In the genomic region with DNA sequence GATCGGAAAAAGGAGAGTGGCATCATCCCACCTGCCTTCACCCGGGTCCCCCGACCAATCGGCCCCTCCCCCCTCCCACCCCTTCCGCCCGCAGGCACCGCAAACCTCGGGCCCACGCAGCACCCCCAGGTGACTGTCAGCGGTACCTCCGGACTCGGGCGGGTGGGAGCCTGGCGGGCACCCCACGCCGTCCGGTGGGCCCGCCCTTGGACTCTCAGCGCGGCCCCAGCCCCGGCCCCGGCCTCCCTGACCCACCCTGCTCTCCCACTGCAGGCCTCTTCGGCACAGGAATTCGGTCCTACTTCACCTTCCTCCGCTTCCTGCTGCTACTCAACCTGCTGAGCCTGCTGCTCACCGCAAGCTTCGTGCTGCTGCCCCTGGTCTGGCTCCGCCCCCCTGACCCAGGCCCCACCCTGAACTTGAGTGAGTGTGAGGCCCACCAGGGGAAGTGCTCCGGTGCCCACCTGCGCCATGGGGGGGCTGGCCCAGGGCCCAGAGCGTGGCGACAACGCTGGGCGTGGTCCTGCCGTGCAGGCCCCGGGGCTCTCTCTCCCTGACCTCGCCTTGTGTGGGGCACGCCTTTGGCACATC, we compare ENCODE assay signal across 1 cellular context.
TF ChIP-seq lines count a peak whose summit lies in the region.

No MANE protein-coding gene starts in this region.

TF ChIP-seq in SK-N-SH, 30 proteins besides CTCF, POLR2A, EP300 and RAD21 (continued from another document):
- TF ChIP-seq, protein P1, sequence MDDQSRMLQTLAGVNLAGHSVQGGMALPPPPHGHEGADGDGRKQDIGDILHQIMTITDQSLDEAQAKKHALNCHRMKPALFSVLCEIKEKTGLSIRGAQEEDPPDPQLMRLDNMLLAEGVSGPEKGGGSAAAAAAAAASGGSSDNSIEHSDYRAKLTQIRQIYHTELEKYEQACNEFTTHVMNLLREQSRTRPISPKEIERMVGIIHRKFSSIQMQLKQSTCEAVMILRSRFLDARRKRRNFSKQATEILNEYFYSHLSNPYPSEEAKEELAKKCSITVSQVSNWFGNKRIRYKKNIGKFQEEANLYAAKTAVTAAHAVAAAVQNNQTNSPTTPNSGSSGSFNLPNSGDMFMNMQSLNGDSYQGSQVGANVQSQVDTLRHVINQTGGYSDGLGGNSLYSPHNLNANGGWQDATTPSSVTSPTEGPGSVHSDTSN (IDR thresholded peaks at IDR 0.05) = no peak
- TF ChIP-seq POLR2AphosphoS5 (IDR thresholded peaks at IDR 0.05; ENCODE audit: low read depth, low read length) = no peak
- TF ChIP-seq RXRA (IDR thresholded peaks at IDR 0.05; ENCODE audit: borderline replicate concordance, low read depth) = no peak
- TF ChIP-seq, protein P2, sequence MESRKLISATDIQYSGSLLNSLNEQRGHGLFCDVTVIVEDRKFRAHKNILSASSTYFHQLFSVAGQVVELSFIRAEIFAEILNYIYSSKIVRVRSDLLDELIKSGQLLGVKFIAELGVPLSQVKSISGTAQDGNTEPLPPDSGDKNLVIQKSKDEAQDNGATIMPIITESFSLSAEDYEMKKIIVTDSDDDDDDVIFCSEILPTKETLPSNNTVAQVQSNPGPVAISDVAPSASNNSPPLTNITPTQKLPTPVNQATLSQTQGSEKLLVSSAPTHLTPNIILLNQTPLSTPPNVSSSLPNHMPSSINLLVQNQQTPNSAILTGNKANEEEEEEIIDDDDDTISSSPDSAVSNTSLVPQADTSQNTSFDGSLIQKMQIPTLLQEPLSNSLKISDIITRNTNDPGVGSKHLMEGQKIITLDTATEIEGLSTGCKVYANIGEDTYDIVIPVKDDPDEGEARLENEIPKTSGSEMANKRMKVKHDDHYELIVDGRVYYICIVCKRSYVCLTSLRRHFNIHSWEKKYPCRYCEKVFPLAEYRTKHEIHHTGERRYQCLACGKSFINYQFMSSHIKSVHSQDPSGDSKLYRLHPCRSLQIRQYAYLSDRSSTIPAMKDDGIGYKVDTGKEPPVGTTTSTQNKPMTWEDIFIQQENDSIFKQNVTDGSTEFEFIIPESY (IDR thresholded peaks at IDR 0.05; ENCODE audit: borderline replicate concordance, low read depth) = no peak
- TF ChIP-seq, protein P3, sequence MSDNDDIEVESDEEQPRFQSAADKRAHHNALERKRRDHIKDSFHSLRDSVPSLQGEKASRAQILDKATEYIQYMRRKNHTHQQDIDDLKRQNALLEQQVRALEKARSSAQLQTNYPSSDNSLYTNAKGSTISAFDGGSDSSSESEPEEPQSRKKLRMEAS (IDR thresholded peaks at IDR 0.05; ENCODE audit: low read depth) = no peak
- no peak for TF ChIP-seq NFIC (IDR thresholded peaks at IDR 0.05; ENCODE audit: borderline replicate concordance)
